20 cellular contexts compared by ENCODE assay signal in the genomic region with DNA sequence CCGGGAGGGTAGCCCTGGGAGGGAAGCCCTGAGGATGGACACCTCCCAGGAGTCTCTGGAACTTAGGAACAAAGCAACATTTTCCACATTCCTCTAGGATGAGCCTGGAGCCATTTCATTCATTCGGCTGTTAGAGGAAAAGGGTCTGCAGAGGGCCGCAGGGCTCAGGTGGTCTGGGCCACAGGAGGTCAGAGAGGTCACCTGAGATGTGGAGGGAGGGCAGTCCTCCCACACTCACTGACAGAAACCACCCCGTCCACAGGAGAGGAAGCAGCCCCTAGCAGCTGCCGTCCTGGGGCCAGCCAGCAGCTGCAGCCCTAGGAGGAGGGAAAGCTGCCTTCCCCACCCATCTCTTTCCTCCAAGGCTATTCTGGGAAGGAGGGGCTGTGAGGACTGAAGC.
A peak's percentile ranks its signal among the peaks of the same experiment; 100 is the strongest.
DNase-seq lines count a peak whose midpoint lies in the region; ATAC-seq, FAIRE-seq and TF ChIP-seq lines count a peak whose summit lies in the region.
"Had no signal": no experiment of that assay in that cellular context is flagged by ENCODE, and none has a peak within 500 bp of the region (broad histone marks: within the 10 kb centered on the region; RNA-seq: fewer than 3 reads in every experiment).

No MANE protein-coding gene starts in this region.

- WGBS in endodermal cell (ENCODE audit: insufficient coverage in 1 of 2, insufficient read length in 1 of 2), 2 experiments, result 40 to 57% methylated on average over 1 to 5 of the region's 5 CpGs
- no CpG with 5 or more reads among the region's 5 CpGs for WGBS in neuronal stem cell (ENCODE audit: extremely low coverage in 2 of 2, insufficient read length in 2 of 2, insufficient replicate concordance in 1 of 2), 2 donors

- TF ChIP-seq CTCF in GM23338 (conservative IDR thresholded peaks at IDR 0.05; ENCODE audit: low read depth in 2 of 2) (no peak), endodermal cell (conservative IDR thresholded peaks at IDR 0.05) (no peak)

- H4K8ac ChIP-seq in neuronal stem cell (ENCODE audit: low read depth, low read length), result no peak overlapping the region

- no peak overlapping the region for H3K4me3 ChIP-seq in GM23338
- H3K4me3 ChIP-seq in endodermal cell (ENCODE audit: low read length), result no peak overlapping the region
- H3K4me3 ChIP-seq in neuronal stem cell (ENCODE audit: low read length in 2 of 2), result no peak overlapping the region
- H3K4me3 ChIP-seq: gastroesophageal sphincter, lung had no signal

- no peaks in the 10 kb centered on the region for H3K4me1 ChIP-seq in GM23338 (ENCODE audit: insufficient read depth)
- no peaks in the 10 kb centered on the region for H3K4me1 ChIP-seq in endodermal cell (ENCODE audit: control insufficient read depth, insufficient read depth, low read length)
- H3K4me1 ChIP-seq in neuronal stem cell (ENCODE audit: control insufficient read depth in 2 of 2, insufficient read depth in 1 of 2, low read depth in 1 of 2, low read length in 2 of 2), result peaks cover 0 to 8% of the 10 kb centered on the region in 2 donors
- H3K4me1 ChIP-seq: gastroesophageal sphincter had no signal

- H3K9me2 ChIP-seq in GM23338 (ENCODE audit: insufficient read depth), result no peaks in the 10 kb centered on the region

- H2BK5ac ChIP-seq in neuronal stem cell (ENCODE audit: low read length), result no peak overlapping the region

- H3K18ac ChIP-seq in neuronal stem cell (ENCODE audit: low read length), result peak overlapping the region; percentile 20

- H3K4ac ChIP-seq in neuronal stem cell (ENCODE audit: low read length), result no peak overlapping the region

- no peak overlapping the region for H3K14ac ChIP-seq in neuronal stem cell (ENCODE audit: low read length)

- H3K23ac ChIP-seq in neuronal stem cell (ENCODE audit: low read depth, low read length, poor library complexity), result no peak overlapping the region

- H4K91ac ChIP-seq in neuronal stem cell (ENCODE audit: low read depth, low read length, poor library complexity), result no peak overlapping the region

- DNase-seq in GM23338 (ENCODE audit: low spot score), result peak; percentile 37
- DNase-seq in NOMO-1 treated with DMSO at 0.1 percent for 48 hours (lab: John Stamatoyannopoulos, UW; ENCODE audit: unreplicated experiment), result peak; percentile 17
- peak; percentile 73 for DNase-seq in endodermal cell
- DNase-seq in neuronal stem cell (ENCODE audit: low spot score), result peak; percentile 21
- DNase-seq in frontal cortex (ENCODE audit: low spot score in 2 of 2), result no peak
- no peak for DNase-seq in C1 segment of cervical spinal cord (lab: John Stamatoyannopoulos, UW)
- DNase-seq in NCI-H1417 (lab: John Stamatoyannopoulos, UW), result no peak
- DNase-seq: activated CD8-positive, alpha-beta T cell treated with anti-CD3 and anti-CD28 coated beads for 36 hours; activated T-cell treated with anti-CD3 and anti-CD28 coated beads, Interleukin-2, amount 50 U/mL, for 72 hours; dermis blood vessel endothelial cell; immature natural killer cell; NCI-H2107; NCI-H69; stimulated activated naive CD8-positive, alpha-beta T cell treated with anti-CD3 and anti-CD28 coated beads, Interleukin-15, Interleukin-2, amounts not matched to agents 100 U/mL and 50 U/mL, for 24 hours had no signal

- H3K27ac Mint-ChIP-seq in GM23338 (no peak overlapping the region), endodermal cell (peak overlapping the region; percentile 89)
- H3K27ac Mint-ChIP-seq: activated CD8-positive, alpha-beta T cell treated with anti-CD3 and anti-CD28 coated beads for 36 hours; activated naive CD8-positive, alpha-beta T cell; activated T-cell treated with anti-CD3 and anti-CD28 coated beads, Interleukin-2, amount 50 U/mL, for 72 hours; immature natural killer cell; nephron had no signal

- no peak overlapping the region for H2BK15ac ChIP-seq in neuronal stem cell (ENCODE audit: low read length)

- H3K4me1 Mint-ChIP-seq in GM23338 (peaks cover 8% of the 10 kb centered on the region), endodermal cell (peaks cover 1% of the 10 kb centered on the region)
- H3K4me1 Mint-ChIP-seq: immature natural killer cell had no signal

- H3K4me2 ChIP-seq in GM23338, result no peak overlapping the region
- H3K4me2 ChIP-seq in neuronal stem cell (ENCODE audit: insufficient read depth, low read length, poor library complexity, severe bottlenecking), result no peak overlapping the region

- H3K27me3 Mint-ChIP-seq in GM23338 (ENCODE audit: insufficient read depth, low read depth, poor library complexity) (peaks cover 11% of the 10 kb centered on the region), endodermal cell (ENCODE audit: insufficient read depth) (peaks cover 4% of the 10 kb centered on the region)
- H3K27me3 Mint-ChIP-seq: activated naive CD8-positive, alpha-beta T cell had no signal

- no peak overlapping the region for H3K9ac ChIP-seq in endodermal cell (ENCODE audit: extremely low read depth, low read length, poor library complexity, severe bottlenecking)
- no peak overlapping the region for H3K9ac ChIP-seq in neuronal stem cell (ENCODE audit: low read depth, low read length, poor library complexity)

- H2AK5ac ChIP-seq in neuronal stem cell (ENCODE audit: low read depth, low read length), result no peak overlapping the region

- H3F3A ChIP-seq in GM23338 (replicated peaks; ENCODE audit: low read depth), result no peaks in the 10 kb centered on the region

- H3K27ac ChIP-seq in GM23338 (ENCODE audit: low read depth) (no peak overlapping the region), endodermal cell (ENCODE audit: low read depth, low read length) (no peak overlapping the region), neuronal stem cell (replicated peaks; ENCODE audit: low read length) (peak overlapping the region; percentile 44)
- H3K27ac ChIP-seq: gastroesophageal sphincter had no signal

- no peak overlapping the region for H2BK120ac ChIP-seq in neuronal stem cell (ENCODE audit: low read depth, low read length)

- ATAC-seq in GM23338 (peak; percentile 59), HG03175 (IDR thresholded peaks at IDR 0.05; ENCODE audit: unreplicated experiment) (no peak)
- ATAC-seq: activated CD8-positive, alpha-beta T cell treated with anti-CD3 and anti-CD28 coated beads for 36 hours; activated T-cell treated with anti-CD3 and anti-CD28 coated beads, Interleukin-2, amount 50 U/mL, for 72 hours; gastroesophageal sphincter; stimulated activated naive CD8-positive, alpha-beta T cell treated with anti-CD3 and anti-CD28 coated beads, Interleukin-15, Interleukin-2, amounts not matched to agents 100 U/mL and 50 U/mL, for 24 hours had no signal

- peak overlapping the region; percentile 70; the same call in 1 of the 2 replicates for H2AFZ ChIP-seq in GM23338
- peak overlapping the region; percentile 53 for H2AFZ ChIP-seq in neuronal stem cell (ENCODE audit: low read length)

- no peak overlapping the region for H3K4me3 Mint-ChIP-seq in GM23338
- H3K4me3 Mint-ChIP-seq in endodermal cell, result no peak overlapping the region
- H3K4me3 Mint-ChIP-seq: activated CD8-positive, alpha-beta T cell treated with anti-CD3 and anti-CD28 coated beads for 36 hours; activated naive CD8-positive, alpha-beta T cell; activated T-cell treated with anti-CD3 and anti-CD28 coated beads, Interleukin-2, amount 50 U/mL, for 72 hours; immature natural killer cell; nephron had no signal

- H3K9me3 Mint-ChIP-seq in GM23338 (peaks cover 11% of the 10 kb centered on the region), endodermal cell (peaks cover 11% of the 10 kb centered on the region)
- H3K9me3 Mint-ChIP-seq: activated CD8-positive, alpha-beta T cell treated with anti-CD3 and anti-CD28 coated beads for 36 hours; activated T-cell treated with anti-CD3 and anti-CD28 coated beads, Interleukin-2, amount 50 U/mL, for 72 hours; immature natural killer cell had no signal

- no peak for FAIRE-seq in frontal cortex (lab: Jason Lieb, UNC)
- FAIRE-seq: RCC 7860 had no signal

- H3K79me1 ChIP-seq in neuronal stem cell (ENCODE audit: low read depth, low read length), result no peaks in the 10 kb centered on the region

- no peaks in the 10 kb centered on the region for H4K20me1 ChIP-seq in GM23338 (replicated peaks; ENCODE audit: insufficient read depth)

- no peaks in the 10 kb centered on the region for H3K36me3 ChIP-seq in GM23338 (ENCODE audit: insufficient read depth)
- H3K36me3 ChIP-seq in endodermal cell (ENCODE audit: control insufficient read depth, insufficient read depth, low read length), result no peaks in the 10 kb centered on the region
- H3K36me3 ChIP-seq in neuronal stem cell (replicated peaks in 1 of 2; ENCODE audit: control insufficient read depth in 2 of 2, insufficient read depth in 2 of 2, low read length in 2 of 2), result no peaks in the 10 kb centered on the region
- H3K36me3 ChIP-seq: gastroesophageal sphincter had no signal

- H3K9me3 ChIP-seq in endodermal cell (ENCODE audit: control insufficient read depth, low read length) (no peaks in the 10 kb centered on the region), neuronal stem cell (replicated peaks in 1 of 2; ENCODE audit: control insufficient read depth in 2 of 2, insufficient read depth in 1 of 2, low read depth in 1 of 2, low read length in 2 of 2) (peaks cover 0 to 2% of the 10 kb centered on the region in 2 donors)

- H3K36me3 Mint-ChIP-seq in GM23338 (ENCODE audit: low read depth), result peaks cover 5% of the 10 kb centered on the region; the same call in 1 of the 3 replicates
- H3K36me3 Mint-ChIP-seq in endodermal cell (ENCODE audit: low read depth), result no peaks in the 10 kb centered on the region
- H3K36me3 Mint-ChIP-seq: activated naive CD8-positive, alpha-beta T cell; immature natural killer cell had no signal

- no peaks in the 10 kb centered on the region for H3K27me3 ChIP-seq in GM23338 (ENCODE audit: insufficient read depth)
- no peaks in the 10 kb centered on the region for H3K27me3 ChIP-seq in endodermal cell (ENCODE audit: control insufficient read depth, insufficient read depth, low read length, poor library complexity, severe bottlenecking)
- H3K27me3 ChIP-seq in neuronal stem cell (ENCODE audit: control insufficient read depth in 3 of 3, insufficient read depth in 3 of 3, low read depth in 1 of 3, low read length in 3 of 3), result no peaks in the 10 kb centered on the region
- H3K27me3 ChIP-seq: gastroesophageal sphincter had no signal

- H3K79me2 ChIP-seq in GM23338 (replicated peaks; ENCODE audit: insufficient read depth), result no peaks in the 10 kb centered on the region

- H2BK12ac ChIP-seq in neuronal stem cell (ENCODE audit: low read length), result no peak overlapping the region

TF ChIP-seq in GM23338, 12 proteins besides CTCF, POLR2A, EP300 and RAD21 (continues in another document):
- TF ChIP-seq CREB1 (CRISPR knock-in tag; IDR thresholded peaks at IDR 0.05; ENCODE audit: low read depth), result no peak
- no peak for TF ChIP-seq ZNF331 (CRISPR knock-in tag; IDR thresholded peaks at IDR 0.05; ENCODE audit: low read depth)
- TF ChIP-seq NANOG (IDR thresholded peaks at IDR 0.05; ENCODE audit: borderline replicate concordance), result no peak

Comparison
In these comparisons a context has a peak if more than half of its experiments do, and no peak if none do; other contexts are left out.
1. DNase-seq: peak in GM23338 (single experiment), NOMO-1 treated with DMSO at 0.1 percent for 48 hours (single experiment), endodermal cell (single experiment) and neuronal stem cell (single experiment); none in frontal cortex (0 of 2), C1 segment of cervical spinal cord (0 of 14) and NCI-H1417 (0 of 3).